Comparison of ENCODE assay signal across 8 cellular contexts in the genomic region with DNA sequence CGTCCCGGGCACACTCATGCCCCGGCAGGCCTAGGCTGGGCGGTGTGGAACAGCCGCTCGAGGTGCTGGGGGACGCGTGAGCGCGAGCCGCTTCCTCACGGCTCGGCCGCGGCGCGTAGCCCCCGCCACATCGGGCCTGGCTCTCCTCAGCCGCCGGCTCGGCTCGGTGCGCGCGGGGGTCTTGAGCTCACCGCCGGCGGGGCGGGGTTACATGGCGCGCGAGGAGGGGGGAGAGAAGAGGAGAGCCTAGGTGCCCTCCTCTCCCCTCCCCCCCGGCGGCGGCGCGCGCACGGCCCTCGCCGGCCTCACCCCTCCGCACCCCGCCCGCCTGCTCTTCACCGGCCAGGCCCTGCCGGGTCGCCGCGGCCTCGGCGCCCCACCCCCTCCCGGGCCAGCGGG. TPM values are rescaled to one million over a fixed set of nuclear protein-coding genes. Genes with fewer than 3 reads are reported as not detected.
A peak's percentile ranks its signal among the peaks of the same experiment; 100 is the strongest.
DNase-seq lines count a peak whose midpoint lies in the region; ATAC-seq and TF ChIP-seq lines count a peak whose summit lies in the region.

No MANE protein-coding gene starts in this region.

- DNase-seq in DMS 273 (lab: John Stamatoyannopoulos, UW; ENCODE audit: unreplicated experiment) = peak; percentile 88
- no peak for DNase-seq in DMS 273 treated with DMSO at 0.1 percent for 48 hours (lab: John Stamatoyannopoulos, UW)
- DNase-seq in NCI-H1694 treated with DMSO at 0.1 percent for 48 hours (lab: John Stamatoyannopoulos, UW) = peak; percentile 48
- peak; percentile 81 for DNase-seq in activated B cell treated with CpG ODN at 0.5 μM for 24 hours
- peak; percentile 75 for DNase-seq in central memory CD4-positive, alpha-beta T cell
- DNase-seq in kidney tubule cell (ENCODE audit: low spot score) = peak; percentile 64
- DNase-seq in stimulated activated CD4-positive, alpha-beta T cell treated with anti-CD3 and anti-CD28 coated beads, Interleukin-1b, Interleukin-23, amount 100 ng/mL, for 4 hours (ENCODE audit: low read depth in 2 of 2) = peak; percentile 57 to 78

- TF ChIP-seq CTCF in activated B cell treated with CpG ODN at 0.5 μM for 24 hours (IDR thresholded peaks at IDR 0.05) = no peak

- CTCF ChIA-PET in activated B cell treated with CpG ODN at 0.5 μM for 24 hours (lab: Charles Lee) = interaction anchor here (0.9 to 1.0 kb wide), 2 partner anchors 17 to 47 kb away, joined by 3 to 5 read pairs; no protein-coding TSS in a partner anchor

- POLR2A ChIA-PET in activated B cell treated with CpG ODN at 0.5 μM for 24 hours (lab: Charles Lee) = interaction anchor here (0.6 to 2.6 kb wide), 14 partner anchors 8 to 749 kb away, joined by 3 to 25 read pairs (median 5); partner anchors contain the start of genes ERMP1, KDM4C, PLGRKT and RIC1

- ATAC-seq in HG02763 (IDR thresholded peaks at IDR 0.05; ENCODE audit: unreplicated experiment) = peak; percentile 49
- ATAC-seq in activated B cell treated with CpG ODN at 0.5 μM for 24 hours (ENCODE audit: low read depth) = peak; percentile 57

- peak overlapping the region; percentile 87 for H3K27ac Mint-ChIP-seq in activated B cell treated with CpG ODN at 0.5 μM for 24 hours

- no peaks in the 10 kb centered on the region for H3K9me3 Mint-ChIP-seq in activated B cell treated with CpG ODN at 0.5 μM for 24 hours

- intact Hi-C loops in activated B cell treated with CpG ODN at 0.5 μM for 24 hours (cut with micrococcal nuclease) = loop anchor here (1.0 to 5.0 kb wide), 12 partner anchors 8 to 1330 kb away; partner anchors contain the start of genes AK3, CDC37L1, JAK2 and KDM4C

- peaks cover 51% of the 10 kb centered on the region for H3K4me1 Mint-ChIP-seq in activated B cell treated with CpG ODN at 0.5 μM for 24 hours

- no peaks in the 10 kb centered on the region for H3K27me3 Mint-ChIP-seq in activated B cell treated with CpG ODN at 0.5 μM for 24 hours

- H3K36me3 Mint-ChIP-seq in activated B cell treated with CpG ODN at 0.5 μM for 24 hours (ENCODE audit: low read depth) = peaks cover 32% of the 10 kb centered on the region

- H3K4me3 Mint-ChIP-seq in activated B cell treated with CpG ODN at 0.5 μM for 24 hours = peak overlapping the region; percentile 94

RNA-seq across cellular contexts. Expression of gene RANBP6, which starts 7.7 kb away (rescaled TPM):
- 21.6 and 22.5 TPM in 2 replicates for total RNA-seq in activated B cell treated with CpG ODN at 0.5 μM for 24 hours
